18 cellular contexts compared by ENCODE assay signal in genomic region chr11:64718084-64718779, GRCh38.
"Had no signal": no experiment of that assay in that cellular context is flagged by ENCODE, and none has a peak within 500 bp of the region (broad histone marks: within the 10 kb centered on the region; RNA-seq: fewer than 3 reads in every experiment).

No MANE protein-coding gene starts in this region.

- ATAC-seq: activated CD8-positive, alpha-beta T cell treated with anti-CD3 and anti-CD28 coated beads, Interleukin-2, amount 10 ng/mL, durations not matched to agents 7 days and 5 days; activated naive CD4-positive, alpha-beta T cell treated with anti-CD3 and anti-CD28 coated beads, Interleukin-2, amount 50 U/mL, for 72 hours; gastroesophageal sphincter; heart right ventricle; left colon; sciatic nerve; stimulated activated naive B cell treated with anti-CD40 and anti-IgM and Interleukin-4, amounts not matched to agents 10 μg/mL and 1 μg/mL and 100 μg/mL, for 72 hours had no signal

- H3K27ac ChIP-seq: brain microvascular endothelial cell, epithelial cell of prostate, gastroesophageal sphincter, heart right ventricle, transverse colon, uterus, WERI-Rb-1 had no signal

- H3K4me3 ChIP-seq: gastroesophageal sphincter, heart right ventricle, smooth muscle cell, transverse colon, uterus had no signal

- DNase-seq: activated CD4-positive, alpha-beta T cell treated with anti-CD3 and anti-CD28 coated beads, Interleukin-2, amount 10 ng/mL, durations not matched to agents 7 days and 5 days; activated CD4-positive, CD25-positive, alpha-beta regulatory T cell treated with anti-CD3 and anti-CD28 coated beads, Interleukin-2, amount 50 U/mL, for 72 hours; activated CD8-positive, alpha-beta T cell treated with anti-CD3 and anti-CD28 coated beads, Interleukin-2, amount 10 ng/mL, durations not matched to agents 7 days and 5 days; brain microvascular endothelial cell; cortex of kidney; heart right ventricle; left colon; nucleus accumbens; stimulated activated CD4-positive, alpha-beta T cell treated with anti-CD3 and anti-CD28 coated beads, Interleukin-15, amount 100 ng/mL, for 24 hours; stimulated activated naive B cell treated with anti-CD40 and anti-IgM and Interleukin-4, amounts not matched to agents 10 μg/mL and 1 μg/mL and 100 μg/mL, for 72 hours; transverse colon; uterus; WERI-Rb-1 had no signal
